ENCODE assay signal across 26 cellular contexts in the genomic region with DNA sequence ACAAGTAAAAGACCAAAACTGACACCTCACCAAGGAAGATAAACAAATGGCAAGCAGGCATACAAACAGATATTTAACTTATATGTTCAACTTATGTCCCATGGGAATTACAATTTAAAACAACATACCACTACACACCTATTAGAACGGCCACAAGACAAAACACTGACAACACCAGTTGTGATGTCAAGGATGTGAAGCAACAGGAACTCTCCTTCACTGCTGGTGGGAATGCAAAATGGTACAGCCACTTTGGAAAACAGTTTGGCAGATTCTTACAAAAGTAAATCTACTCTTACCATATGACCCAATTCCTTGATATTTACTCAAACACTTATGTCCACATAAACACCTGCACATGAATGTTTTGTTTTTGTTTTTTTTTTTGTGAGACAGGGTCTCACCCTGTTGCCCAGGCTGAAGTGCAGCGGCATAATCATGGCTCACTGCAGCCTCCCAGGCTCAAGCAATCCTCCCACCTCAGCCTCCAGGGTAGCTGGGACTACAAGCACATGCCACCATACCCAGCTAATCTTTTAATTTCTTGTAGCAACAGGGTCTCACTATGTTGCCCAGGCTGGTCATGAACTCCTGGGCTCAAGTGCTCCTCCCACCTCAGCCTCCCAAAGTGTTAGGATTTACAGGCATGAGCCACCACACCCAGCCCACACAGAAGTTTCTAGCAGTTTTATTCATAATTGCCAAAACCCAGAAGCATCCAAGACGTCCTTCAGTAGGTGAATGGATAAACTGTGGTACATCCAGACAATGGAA. TPM values are rescaled to one million over a fixed set of nuclear protein-coding genes. Genes with fewer than 3 reads are reported as not detected.
A peak's percentile ranks its signal among the peaks of the same experiment; 100 is the strongest.
DNase-seq lines count a peak whose midpoint lies in the region; ATAC-seq, FAIRE-seq and TF ChIP-seq lines count a peak whose summit lies in the region.
"Had no signal": no experiment of that assay in that cellular context is flagged by ENCODE, and none has a peak within 500 bp of the region (broad histone marks: within the 10 kb centered on the region; RNA-seq: fewer than 3 reads in every experiment).

No MANE protein-coding gene starts in this region.

- H3K4me1 Mint-ChIP-seq in CD4-positive, alpha-beta T cell (ENCODE audit: low read depth) = peaks cover 58% of the 10 kb centered on the region
- H3K4me1 Mint-ChIP-seq in H9 (peaks cover 13 to 17% of the 10 kb centered on the region in 2 experiments), T-cell (peaks cover 46 to 58% (median 57%) of the 10 kb centered on the region in 3 donors)
- H3K4me1 Mint-ChIP-seq in activated T-helper 17 cell treated with anti-CD3 and anti-CD28 coated beads, Interleukin-2, amount 50 U/mL, for 72 hours = peaks cover 20% of the 10 kb centered on the region

- H2BK15ac ChIP-seq in H9 (ENCODE audit: low read depth, low read length) (no peak overlapping the region), mesenchymal stem cell (ENCODE audit: low read depth, poor library complexity, severe bottlenecking) (no peak overlapping the region)

- TF ChIP-seq CTCF in CD4-positive, alpha-beta T cell (IDR thresholded peaks at IDR 0.05) = no peak
- no peak for TF ChIP-seq CTCF in H9 (conservative IDR thresholded peaks at IDR 0.05)

- CTCF ChIA-PET in CD4-positive, alpha-beta T cell (lab: Charles Lee) = no interaction called here
- CTCF ChIA-PET in T-cell (lab: Charles Lee) = interaction anchor here (0.5 kb wide), 2 partner anchors 238 to 343 kb away, joined by 3 to 4 read pairs; no protein-coding TSS in a partner anchor

- DNase-seq in CD4-positive, alpha-beta T cell = no peak
- DNase-seq in H9 = no peak
- peak; percentile 15 for DNase-seq in mesenchymal stem cell
- no peak for DNase-seq in T-cell
- DNase-seq in SHP77 (lab: John Stamatoyannopoulos, UW) = no peak
- no peak for DNase-seq in frontal cortex (ENCODE audit: low spot score in 2 of 2)
- no peak for DNase-seq in GM19239 (ENCODE audit: insufficient read length, low spot score)
- DNase-seq: activated CD4-positive, alpha-beta T cell treated with anti-CD3 and anti-CD28 coated beads for 1 hour; activated T-cell treated with anti-CD3 and anti-CD28 coated beads, Interleukin-2, amount 50 U/mL, for 48 hours; endodermal cell; heart right ventricle; immature natural killer cell; KBM-7; left ventricle myocardium superior; mucosa of descending colon; NCI-H2029; NCI-H446; NK-92 treated with Interleukin-12 subunit alpha and Interleukin-12 subunit beta, amount 100 ng/mL, for 24 hours; nucleus accumbens; spleen; stimulated activated CD4-positive, alpha-beta T cell treated with anti-CD3 and anti-CD28 coated beads, Interleukin-4, amount 100 ng/mL, for 4 hours; T1000 had no signal

- no peak overlapping the region for H3K4me3 ChIP-seq in mesenchymal stem cell (ENCODE audit: insufficient read depth in 1 of 2, low read depth in 1 of 2, low read length in 2 of 2)
- H3K4me3 ChIP-seq: heart right ventricle, mucosa of descending colon, spleen had no signal

- no peaks in the 10 kb centered on the region for H3K27me3 Mint-ChIP-seq in CD4-positive, alpha-beta T cell
- no peaks in the 10 kb centered on the region for H3K27me3 Mint-ChIP-seq in H9 (ENCODE audit: low read depth)
- no peaks in the 10 kb centered on the region for H3K27me3 Mint-ChIP-seq in activated T-helper 17 cell treated with anti-CD3 and anti-CD28 coated beads, Interleukin-2, amount 50 U/mL, for 72 hours
- no peaks in the 10 kb centered on the region for H3K27me3 Mint-ChIP-seq in T-cell
- H3K27me3 Mint-ChIP-seq: activated naive CD4-positive, alpha-beta T cell treated with anti-CD3 and anti-CD28 coated beads, Interleukin-2, amount 50 U/mL, for 24 hours; type B pancreatic cell had no signal

- H3K4me1 ChIP-seq in H9 (ENCODE audit: insufficient read depth, low read length) (no peaks in the 10 kb centered on the region), mesenchymal stem cell (ENCODE audit: control insufficient read depth, insufficient read depth, low read depth, low read length) (peaks cover 2% of the 10 kb centered on the region)

- no peak overlapping the region for H3T11ph ChIP-seq in H9 (ENCODE audit: low read length)

- peak overlapping the region; percentile 24 for H3K27ac Mint-ChIP-seq in CD4-positive, alpha-beta T cell
- H3K27ac Mint-ChIP-seq in H9 = peak overlapping the region in 2 of 3 experiments; percentile 1 to 53; a peak in 3 of 7 replicates
- H3K27ac Mint-ChIP-seq in activated T-helper 17 cell treated with anti-CD3 and anti-CD28 coated beads, Interleukin-2, amount 50 U/mL, for 72 hours = peak overlapping the region; percentile 75
- H3K27ac Mint-ChIP-seq in T-cell = peak overlapping the region in 1 of 2 donors; percentile 38
- H3K27ac Mint-ChIP-seq: activated naive CD4-positive, alpha-beta T cell treated with anti-CD3 and anti-CD28 coated beads, Interleukin-2, amount 50 U/mL, for 24 hours; type B pancreatic cell had no signal

- no peak overlapping the region for H3K9ac ChIP-seq in H9 (ENCODE audit: extremely low read depth, insufficient read length, low read length)
- H3K9ac ChIP-seq in mesenchymal stem cell (ENCODE audit: low read length) = no peak overlapping the region

- peaks cover 0 to 23% of the 10 kb centered on the region in 2 experiments for H3K36me3 ChIP-seq in mesenchymal stem cell (ENCODE audit: control insufficient read depth in 1 of 2, insufficient read depth in 2 of 2, low read depth in 1 of 2, low read length in 2 of 2)

- H2BK5ac ChIP-seq in H9 (ENCODE audit: insufficient read length, low read length) (no peak overlapping the region), mesenchymal stem cell (ENCODE audit: low read depth, low read length, poor library complexity, severe bottlenecking) (no peak overlapping the region)

- no peak overlapping the region for H2BK12ac ChIP-seq in H9 (ENCODE audit: insufficient read length, low read depth, low read length)
- no peak overlapping the region for H2BK12ac ChIP-seq in mesenchymal stem cell (ENCODE audit: low read length in 2 of 2)

- no peak overlapping the region for H3K4me2 ChIP-seq in H9 (ENCODE audit: insufficient read depth, insufficient read length, low read length)
- H3K4me2 ChIP-seq in mesenchymal stem cell (ENCODE audit: low read length, poor library complexity, severe bottlenecking) = no peak overlapping the region

- POLR2A ChIA-PET in CD4-positive, alpha-beta T cell (lab: Charles Lee) = no interaction called here
- POLR2A ChIA-PET in T-cell (lab: Charles Lee) = interaction anchor here in 1 of 2 donors (0.6 to 0.7 kb wide), 2 partner anchors 14 to 202 kb away, joined by 3 to 7 read pairs; no protein-coding TSS in a partner anchor

- H3K23me2 ChIP-seq in H9 (ENCODE audit: insufficient read length, low read depth, low read length, poor library complexity, severe bottlenecking) = no peaks in the 10 kb centered on the region

- no peak overlapping the region for H4K5ac ChIP-seq in H9 (ENCODE audit: insufficient read length, low read depth, low read length)

- H3K4me3 Mint-ChIP-seq in CD4-positive, alpha-beta T cell = no peak overlapping the region
- H3K4me3 Mint-ChIP-seq in H9 (no peak overlapping the region), T-cell (no peak overlapping the region)
- H3K4me3 Mint-ChIP-seq in activated T-helper 17 cell treated with anti-CD3 and anti-CD28 coated beads, Interleukin-2, amount 50 U/mL, for 72 hours = no peak overlapping the region
- H3K4me3 Mint-ChIP-seq: activated naive CD4-positive, alpha-beta T cell treated with anti-CD3 and anti-CD28 coated beads, Interleukin-2, amount 50 U/mL, for 24 hours; endodermal cell; immature natural killer cell; type B pancreatic cell had no signal

- no peak overlapping the region for H2AFZ ChIP-seq in H9 (ENCODE audit: low read length)
- H2AFZ ChIP-seq in mesenchymal stem cell (ENCODE audit: low read depth, low read length) = no peak overlapping the region

- H4K91ac ChIP-seq in H9 (ENCODE audit: insufficient read length, low read depth, low read length) = no peak overlapping the region
- H4K91ac ChIP-seq in mesenchymal stem cell (ENCODE audit: low read length) = no peak overlapping the region

- H2BK20ac ChIP-seq in H9 (ENCODE audit: low read depth, low read length, poor library complexity, severe bottlenecking) = no peak overlapping the region

- no peak overlapping the region for H3K27ac ChIP-seq in CD4-positive, alpha-beta T cell (ENCODE audit: low read depth, low read length)
- H3K27ac ChIP-seq in H9 (ENCODE audit: insufficient read length, low read depth, low read length) (no peak overlapping the region), mesenchymal stem cell (ENCODE audit: low read length, poor library complexity, severe bottlenecking) (no peak overlapping the region)
- H3K27ac ChIP-seq: heart right ventricle, spleen had no signal

- intact Hi-C loops in CD4-positive, alpha-beta T cell (cut with DNase I, micrococcal nuclease) = no loop called here

- no peak overlapping the region for H2BK120ac ChIP-seq in H9 (ENCODE audit: low read depth, low read length, poor library complexity, severe bottlenecking)
- H2BK120ac ChIP-seq in mesenchymal stem cell (ENCODE audit: low read depth, low read length) = no peak overlapping the region

- H3K36me3 Mint-ChIP-seq in CD4-positive, alpha-beta T cell (ENCODE audit: low read depth) = peaks cover 37% of the 10 kb centered on the region
- peaks cover 7 to 13% (median 7%) of the 10 kb centered on the region in 3 experiments; a peak in 3 of 7 replicates for H3K36me3 Mint-ChIP-seq in H9 (ENCODE audit: insufficient read depth in 1 of 3, low read depth in 3 of 3)
- H3K36me3 Mint-ChIP-seq in activated T-helper 17 cell treated with anti-CD3 and anti-CD28 coated beads, Interleukin-2, amount 50 U/mL, for 72 hours (ENCODE audit: low read depth) = peaks cover 55% of the 10 kb centered on the region
- H3K36me3 Mint-ChIP-seq in T-cell = peaks cover 20% of the 10 kb centered on the region
- H3K36me3 Mint-ChIP-seq: immature natural killer cell had no signal

- H4K20me1 ChIP-seq in H9 (ENCODE audit: control insufficient read depth, insufficient read depth, insufficient read length) = no peaks in the 10 kb centered on the region

- H4K8ac ChIP-seq in H9 (replicated peaks; ENCODE audit: insufficient read length, low read depth, low read length) (no peak overlapping the region), mesenchymal stem cell (ENCODE audit: low read length) (no peak overlapping the region)

- no CpG with 5 or more reads among the region's 3 CpGs for WGBS in H9 (ENCODE audit: extremely low coverage, insufficient read length, low lambda C conversion rate)
- 92% methylated on average over 2 of the region's 3 CpGs for whole genome bisulfite sequencing in mesenchymal stem cell

- H3K56ac ChIP-seq in H9 (ENCODE audit: insufficient read length, low read depth, low read length) = no peak overlapping the region

- no peak overlapping the region for H3K23ac ChIP-seq in H9 (ENCODE audit: insufficient read length, low read depth, low read length)
- no peak overlapping the region for H3K23ac ChIP-seq in mesenchymal stem cell (ENCODE audit: low read length in 2 of 2)

- no peak overlapping the region for H3K4ac ChIP-seq in H9 (ENCODE audit: low read depth, low read length)
- no peak overlapping the region for H3K4ac ChIP-seq in mesenchymal stem cell (ENCODE audit: low read depth in 1 of 2, low read length in 2 of 2)

- H3K14ac ChIP-seq in H9 (ENCODE audit: insufficient read depth, low read length) (no peak overlapping the region), mesenchymal stem cell (ENCODE audit: low read length in 2 of 2) (no peak overlapping the region)

- H3K79me1 ChIP-seq in H9 (ENCODE audit: insufficient read depth, low read depth, low read length, poor library complexity, severe bottlenecking) (peaks cover 4% of the 10 kb centered on the region), mesenchymal stem cell (replicated peaks; ENCODE audit: low read length, poor library complexity, severe bottlenecking) (peaks cover 5% of the 10 kb centered on the region)

- no peaks in the 10 kb centered on the region for H3K9me3 Mint-ChIP-seq in CD4-positive, alpha-beta T cell
- H3K9me3 Mint-ChIP-seq in H9 = peaks cover 0 to 2% of the 10 kb centered on the region in 2 experiments; a peak in 1 of 5 replicates
- no peaks in the 10 kb centered on the region for H3K9me3 Mint-ChIP-seq in activated T-helper 17 cell treated with anti-CD3 and anti-CD28 coated beads, Interleukin-2, amount 50 U/mL, for 72 hours
- no peaks in the 10 kb centered on the region for H3K9me3 Mint-ChIP-seq in T-cell
- H3K9me3 Mint-ChIP-seq: activated naive CD4-positive, alpha-beta T cell treated with anti-CD3 and anti-CD28 coated beads, Interleukin-2, amount 50 U/mL, for 24 hours; immature natural killer cell; type B pancreatic cell had no signal

- H2AK5ac ChIP-seq in H9 (ENCODE audit: insufficient read length, low read length) (no peak overlapping the region), mesenchymal stem cell (ENCODE audit: low read length, severe bottlenecking) (no peak overlapping the region)

- no peak overlapping the region for H3K18ac ChIP-seq in H9 (ENCODE audit: insufficient read length, low read depth, low read length)
- peak overlapping the region in 1 of 2 experiments; percentile 10 for H3K18ac ChIP-seq in mesenchymal stem cell (ENCODE audit: low read depth in 1 of 2, low read length in 2 of 2)

- H3K79me2 ChIP-seq in H9 (ENCODE audit: insufficient read depth, low read length) = no peaks in the 10 kb centered on the region

- H3K27me3 ChIP-seq in CD4-positive, alpha-beta T cell (ENCODE audit: control insufficient read depth, insufficient read depth, low read length) = no peaks in the 10 kb centered on the region
- H3K27me3 ChIP-seq in H9 (ENCODE audit: insufficient read depth, low read length) (no peaks in the 10 kb centered on the region), mesenchymal stem cell (ENCODE audit: control insufficient read depth in 1 of 2, insufficient read depth in 1 of 2, low read length in 2 of 2) (no peaks in the 10 kb centered on the region)
- H3K27me3 ChIP-seq: heart right ventricle, spleen had no signal

- H3K9me3 ChIP-seq in CD4-positive, alpha-beta T cell (ENCODE audit: control insufficient read depth, low read length) = no peaks in the 10 kb centered on the region
- H3K9me3 ChIP-seq in H9 (ENCODE audit: control insufficient read depth, low read depth, low read length) (no peaks in the 10 kb centered on the region), mesenchymal stem cell (ENCODE audit: control insufficient read depth, low read length) (no peaks in the 10 kb centered on the region)
- H3K9me3 ChIP-seq: heart right ventricle, mucosa of descending colon, spleen had no signal

- ATAC-seq in CD4-positive, alpha-beta T cell (ENCODE audit: poor library complexity) = no peak
- ATAC-seq in activated T-helper 17 cell treated with anti-CD3 and anti-CD28 coated beads, Interleukin-2, amount 50 U/mL, for 72 hours (replicated peaks) = no peak
- ATAC-seq in T-cell (replicated peaks in 1 of 4) = no peak
- ATAC-seq: heart right ventricle, left ventricle myocardium superior, mucosa of descending colon, SK-N-SH treated with all-trans-retinoic acid at 6 μM for 48 hours had no signal

- no peak for FAIRE-seq in frontal cortex (lab: Jason Lieb, UNC)
- no peak for FAIRE-seq in GM19239 (lab: Jason Lieb, UNC)

RNA-seq across cellular contexts. Expression of a gene that starts 27.3 kb away (rescaled TPM):
- total RNA-seq in CD4-positive, alpha-beta T cell = 10 to 100 TPM; 46.0 to 46.8 TPM
- 24.5 and 28.3 TPM in 2 replicates for total RNA-seq in H9 (2021)
- 100 to 1,000 TPM in 1 of 2 donors, 10 to 100 TPM in 1; 72.2 to 102 TPM for total RNA-seq in activated T-helper 17 cell treated with anti-CD3 and anti-CD28 coated beads, Interleukin-2, amount 50 U/mL, for 72 hours
- 20.9 TPM for polyA plus RNA-seq in mesenchymal stem cell (2013, experiment 1 of 2)
- polyA plus RNA-seq in mesenchymal stem cell (2013, experiment 2 of 2) = 20.2 TPM
- 10 to 100 TPM; 63.0 to 81.6 (median 77.5) TPM for total RNA-seq in T-cell
- total RNA-seq in frontal cortex = 72.6 TPM
